Comparison of ENCODE assay signal across 18 cellular contexts in genomic region chr2:231691251-231691772, GRCh38.
"Had no signal": no experiment of that assay in that cellular context is flagged by ENCODE, and none has a peak within 500 bp of the region (broad histone marks: within the 10 kb centered on the region; RNA-seq: fewer than 3 reads in every experiment).

No MANE protein-coding gene starts in this region.

- DNase-seq: effector memory CD8-positive, alpha-beta T cell; esophagus squamous epithelium; foreskin fibroblast; kidney; left colon; mesendoderm; naive thymus-derived CD4-positive, alpha-beta T cell; nucleus accumbens; pancreas; right cardiac atrium; small intestine; stimulated activated CD4-positive, alpha-beta T cell treated with anti-CD3 and anti-CD28 coated beads, Interleukin-12 subunit alpha, Interleukin-12 subunit beta, amount 100 ng/mL, for 4 hours; stimulated activated naive CD4-positive, alpha-beta T cell; stomach; substantia nigra; transverse colon had no signal

- H3K4me1 ChIP-seq: pancreas had no signal

- H3K36me3 ChIP-seq: esophagus squamous epithelium, pancreas, stomach, thoracic aorta, transverse colon had no signal

- H3K9me3 Mint-ChIP-seq: effector memory CD8-positive, alpha-beta T cell; naive thymus-derived CD4-positive, alpha-beta T cell had no signal

- H3K27me3 ChIP-seq: esophagus squamous epithelium, pancreas, stomach, transverse colon had no signal

- H3K9me3 ChIP-seq: esophagus squamous epithelium, pancreas, stomach, thoracic aorta, transverse colon had no signal

- H3K4me3 ChIP-seq: esophagus squamous epithelium, pancreas, stomach, thoracic aorta, transverse colon had no signal

- H3K27ac ChIP-seq: esophagus squamous epithelium, pancreas, stomach, thoracic aorta, transverse colon had no signal

- H3K27me3 Mint-ChIP-seq: effector memory CD8-positive, alpha-beta T cell; naive thymus-derived CD4-positive, alpha-beta T cell; progenitor cell of endocrine pancreas had no signal

- H3K4me3 Mint-ChIP-seq: effector memory CD8-positive, alpha-beta T cell; naive thymus-derived CD4-positive, alpha-beta T cell had no signal

- ATAC-seq: effector memory CD8-positive, alpha-beta T cell; left colon; naive thymus-derived CD4-positive, alpha-beta T cell; pancreas; right cardiac atrium had no signal

- H3K36me3 Mint-ChIP-seq: naive thymus-derived CD4-positive, alpha-beta T cell had no signal

- H3K27ac Mint-ChIP-seq: naive thymus-derived CD4-positive, alpha-beta T cell; progenitor cell of endocrine pancreas had no signal
